In genomic region chr1:84398175-84398574, GRCh38 we compare ENCODE assay signal across 2 cellular contexts.
TF ChIP-seq lines count a peak whose summit lies in the region.

TSS of gene DNASE2B (plus strand) at chr1:84398484. CDS start at chr1:84398565, 81 bp downstream.

TF ChIP-seq in A549, 52 proteins besides CTCF, POLR2A, EP300 and RAD21:
- TF ChIP-seq NFE2L2 (conservative IDR thresholded peaks at IDR 0.05; ENCODE audit: low read length) (no peak), PBX3 (IDR thresholded peaks at IDR 0.05) (no peak), MAFK (IDR thresholded peaks at IDR 0.05; ENCODE audit: partially characterized antibody) (peak; percentile 30), PHF8 (IDR thresholded peaks at IDR 0.05; ENCODE audit: borderline replicate concordance, low read depth) (no peak)

TF ChIP-seq in H1, 55 proteins besides CTCF, POLR2A, EP300 and RAD21:
- no peak for TF ChIP-seq SUZ12 (IDR thresholded peaks at IDR 0.05; ENCODE audit: low read length)
- no peak for TF ChIP-seq GABPA (IDR thresholded peaks at IDR 0.05; ENCODE audit: borderline replicate concordance, insufficient read depth, low read length)
- no peak for TF ChIP-seq CEBPB (IDR thresholded peaks at IDR 0.05; ENCODE audit: low read depth, low read length)
- TF ChIP-seq SP2 (IDR thresholded peaks at IDR 0.05; ENCODE audit: low read length): no peak
- no peak for TF ChIP-seq BCL11A (IDR thresholded peaks at IDR 0.05; ENCODE audit: low read depth in 2 of 2, low read length in 2 of 2)
- TF ChIP-seq CREB1 (IDR thresholded peaks at IDR 0.05): no peak
- no peak for TF ChIP-seq NANOG (IDR thresholded peaks at IDR 0.05; ENCODE audit: insufficient read depth, low read depth, low read length, poor library complexity, severe bottlenecking)
- TF ChIP-seq RNF2 (IDR thresholded peaks at IDR 0.05; ENCODE audit: borderline replicate concordance, low read depth, low read length, missing control alignments, poor library complexity, severe bottlenecking): no peak
- TF ChIP-seq TEAD4 (IDR thresholded peaks at IDR 0.05; ENCODE audit: low read depth, low read length): no peak
- no peak for TF ChIP-seq SIRT6 (IDR thresholded peaks at IDR 0.05; ENCODE audit: low read length)
- TF ChIP-seq EZH2 (IDR thresholded peaks at IDR 0.05; ENCODE audit: low read depth, low read length, severe bottlenecking): no peak
- TF ChIP-seq JUN (IDR thresholded peaks at IDR 0.05; ENCODE audit: low read depth, low read length): no peak
- no peak for TF ChIP-seq MAX (IDR thresholded peaks at IDR 0.05)
- no peak for TF ChIP-seq EGR1 (IDR thresholded peaks at IDR 0.05; ENCODE audit: borderline replicate concordance, low read depth, low read length)
- TF ChIP-seq SP1 (IDR thresholded peaks at IDR 0.05; ENCODE audit: low read depth, low read length): no peak
- TF ChIP-seq POU5F1 (IDR thresholded peaks at IDR 0.05; ENCODE audit: low read depth, low read length): no peak
- TF ChIP-seq ZNF274 (IDR thresholded peaks at IDR 0.05; ENCODE audit: borderline replicate concordance, extremely low read depth, low read length): no peak
- no peak for TF ChIP-seq YY1 (IDR thresholded peaks at IDR 0.05; ENCODE audit: low read depth, low read length)
